29 cellular contexts compared by ENCODE assay signal in genomic region chr3:135349254-135349948, GRCh38.
"Had no signal": no experiment of that assay in that cellular context is flagged by ENCODE, and none has a peak within 500 bp of the region (broad histone marks: within the 10 kb centered on the region; RNA-seq: fewer than 3 reads in every experiment).

No MANE protein-coding gene starts in this region.

- H3K9me3 ChIP-seq: ascending aorta, colonic mucosa, gastroesophageal sphincter had no signal

- H3K4me3 ChIP-seq: ascending aorta, breast epithelium, cardiac muscle cell, colonic mucosa, gastroesophageal sphincter had no signal

- DNase-seq: activated B cell treated with CpG ODN at 0.5 μM for 24 hours; activated CD4-positive, alpha-beta T cell treated with anti-CD3 and anti-CD28 coated beads for 36 hours; activated CD4-positive, alpha-beta T cell treated with anti-CD3 and anti-CD28 coated beads, Interleukin-2, amount 10 ng/mL, durations not matched to agents 7 days and 5 days; activated CD4-positive, alpha-beta T cell treated with anti-CD3 and anti-CD28 coated beads, Interleukin-2, amount 50 U/mL, for 4 hours; activated CD4-positive, CD25-positive, alpha-beta regulatory T cell treated with anti-CD3 and anti-CD28 coated beads, Interleukin-2, amount 50 U/mL, for 72 hours; activated CD8-positive, alpha-beta memory T cell treated with anti-CD3 and anti-CD28 coated beads for 24 hours; activated CD8-positive, alpha-beta T cell treated with anti-CD3 and anti-CD28 coated beads for 36 hours; activated effector memory CD4-positive, alpha-beta T cell treated with Interleukin-2 at 50 U/mL for 16 hours; activated gamma-delta T cell treated with Interleukin-2 at 50 U/mL for 16 hours; activated naive CD4-positive, alpha-beta T cell treated with anti-CD3 and anti-CD28 coated beads, Interleukin-2, amount 50 U/mL, for 16 hours; activated naive CD4-positive, alpha-beta T cell treated with Interleukin-2 at 50 U/mL for 16 hours; activated T-cell treated with anti-CD3 and anti-CD28 coated beads, Interleukin-2, amount 50 U/mL, for 4 hours; amniotic stem cell; central memory CD4-positive, alpha-beta T cell; cerebellar nuclear complex; colonic mucosa; effector memory CD4-positive, alpha-beta T cell; endodermal cell; foreskin keratinocyte; T-helper 1 cell; T-helper 17 cell; T1000; WERI-Rb-1 had no signal

- H3K36me3 ChIP-seq: ascending aorta, breast epithelium, cardiac muscle cell, colonic mucosa, gastroesophageal sphincter, WERI-Rb-1 had no signal

- H3K27ac ChIP-seq: ascending aorta, breast epithelium, cardiac muscle cell, colonic mucosa, foreskin keratinocyte, gastroesophageal sphincter, WERI-Rb-1 had no signal

- ATAC-seq: activated CD4-positive, alpha-beta T cell treated with anti-CD3 and anti-CD28 coated beads for 36 hours; activated CD8-positive, alpha-beta T cell treated with anti-CD3 and anti-CD28 coated beads for 36 hours; activated T-cell treated with anti-CD3 and anti-CD28 coated beads, Interleukin-2, amount 50 U/mL, for 4 hours; activated T-helper 17 cell treated with anti-CD3 and anti-CD28 coated beads, Interleukin-2, amount 50 U/mL, for 72 hours; esophagus mucosa; foreskin keratinocyte; gastroesophageal sphincter; T-helper 17 cell had no signal

- H3K4me1 ChIP-seq: ascending aorta, breast epithelium, colonic mucosa, foreskin keratinocyte, gastroesophageal sphincter had no signal

- H3K27me3 ChIP-seq: ascending aorta, breast epithelium, colonic mucosa, foreskin keratinocyte had no signal
